Comparison of ENCODE assay signal across 15 cellular contexts in genomic region chr11:101470881-101471535, GRCh38.
DNase-seq lines count a peak whose midpoint lies in the region; ATAC-seq and TF ChIP-seq lines count a peak whose summit lies in the region.
"Had no signal": no experiment of that assay in that cellular context is flagged by ENCODE, and none has a peak within 500 bp of the region (broad histone marks: within the 10 kb centered on the region; RNA-seq: fewer than 3 reads in every experiment).

No MANE protein-coding gene starts in this region.

- H3K9me3 ChIP-seq in PC-9 (ENCODE audit: insufficient read depth, low read depth) (no peaks in the 10 kb centered on the region), mucosa of descending colon (no peaks in the 10 kb centered on the region)
- H3K9me3 ChIP-seq: Peyer's patch, uterus had no signal

- H3K27me3 ChIP-seq in PC-9 (ENCODE audit: insufficient read depth, low read depth) = no peaks in the 10 kb centered on the region
- H3K27me3 ChIP-seq: cardiac muscle cell, Peyer's patch, uterus had no signal

- BruUV-seq in PC-9 (replicated peaks; lab: Mats Ljungman, UMichigan) = no TSS peak

- H3K36me3 ChIP-seq in PC-9 (ENCODE audit: low read depth) (no peaks in the 10 kb centered on the region), mucosa of descending colon (ENCODE audit: low read depth) (no peaks in the 10 kb centered on the region)
- H3K36me3 ChIP-seq: cardiac muscle cell, Peyer's patch, uterus had no signal

- H4K20me1 ChIP-seq in PC-9 (ENCODE audit: insufficient read depth) = no peaks in the 10 kb centered on the region

- H3K4me3 ChIP-seq in PC-9 (no peak overlapping the region), mucosa of descending colon (no peak overlapping the region)
- H3K4me3 ChIP-seq: cardiac muscle cell, Peyer's patch, uterus had no signal

- POLR2A ChIA-PET in PC-9 (lab: Charles Lee; ENCODE audit: unreplicated experiment) = no interaction called here

- H3K4me1 ChIP-seq in PC-9 (replicated peaks; ENCODE audit: insufficient read depth) (no peaks in the 10 kb centered on the region; the same call in 1 of the 2 replicates), mucosa of descending colon (ENCODE audit: low read depth) (no peaks in the 10 kb centered on the region)
- H3K4me1 ChIP-seq: Peyer's patch, uterus had no signal

- CTCF ChIA-PET in PC-9 (lab: Charles Lee) = no interaction called here

- H3K9me2 ChIP-seq in PC-9 (ENCODE audit: insufficient read depth) = no peaks in the 10 kb centered on the region

- no peaks in the 10 kb centered on the region for H3F3A ChIP-seq in PC-9 (ENCODE audit: insufficient read depth, low read depth)

- no peak for TF ChIP-seq CTCF in PC-9 (conservative IDR thresholded peaks at IDR 0.05)
- TF ChIP-seq CTCF in mucosa of descending colon (IDR thresholded peaks at IDR 0.05) = no peak
- no peak for TF ChIP-seq CTCF in GM20000 (IDR thresholded peaks at IDR 0.05; ENCODE audit: extremely low read depth, missing control alignments)

- H2AFZ ChIP-seq in PC-9 = no peak overlapping the region

- ATAC-seq in esophagus mucosa = peak; percentile 38
- ATAC-seq in mucosa of descending colon = peak; percentile 47
- ATAC-seq: stimulated activated naive CD8-positive, alpha-beta T cell treated with anti-CD3 and anti-CD28 coated beads, Interleukin-15, amount 100 ng/mL, for 72 hours had no signal

- H3K4me2 ChIP-seq in PC-9 = peak overlapping the region; percentile 17; the same call in 1 of the 2 replicates

- H3K79me2 ChIP-seq in PC-9 (ENCODE audit: low read depth) = no peaks in the 10 kb centered on the region

- no peak overlapping the region for H3K27ac ChIP-seq in PC-9
- H3K27ac ChIP-seq: cardiac muscle cell, Peyer's patch, uterus had no signal

- intact Hi-C loops in PC-9 (cut with micrococcal nuclease; ENCODE audit: unreplicated experiment) = no loop called here
- intact Hi-C loops in mucosa of descending colon (cut with DNase I, micrococcal nuclease) = no loop called here

- DNase-seq in AG20443 (ENCODE audit: low spot score) (peak; percentile 48), PC-9 (no peak), mucosa of descending colon (no peak), foreskin melanocyte (no peak), activated T-cell treated with anti-CD3 and anti-CD28 coated beads for 4 hours (no peak), GM20000 (ENCODE audit: low spot score) (no peak), H4 (ENCODE audit: low spot score) (no peak)
- DNase-seq: activated T-cell treated with anti-CD3 and anti-CD28 coated beads, Interleukin-2, amount 50 U/mL, for 24 hours; AML-193; NCI-H774; Peyer's patch; stimulated activated naive CD8-positive, alpha-beta T cell treated with anti-CD3 and anti-CD28 coated beads, Interleukin-15, amount 100 ng/mL, for 72 hours; uterus had no signal
